Comparison of ENCODE assay signal across 9 cellular contexts in the genomic region with DNA sequence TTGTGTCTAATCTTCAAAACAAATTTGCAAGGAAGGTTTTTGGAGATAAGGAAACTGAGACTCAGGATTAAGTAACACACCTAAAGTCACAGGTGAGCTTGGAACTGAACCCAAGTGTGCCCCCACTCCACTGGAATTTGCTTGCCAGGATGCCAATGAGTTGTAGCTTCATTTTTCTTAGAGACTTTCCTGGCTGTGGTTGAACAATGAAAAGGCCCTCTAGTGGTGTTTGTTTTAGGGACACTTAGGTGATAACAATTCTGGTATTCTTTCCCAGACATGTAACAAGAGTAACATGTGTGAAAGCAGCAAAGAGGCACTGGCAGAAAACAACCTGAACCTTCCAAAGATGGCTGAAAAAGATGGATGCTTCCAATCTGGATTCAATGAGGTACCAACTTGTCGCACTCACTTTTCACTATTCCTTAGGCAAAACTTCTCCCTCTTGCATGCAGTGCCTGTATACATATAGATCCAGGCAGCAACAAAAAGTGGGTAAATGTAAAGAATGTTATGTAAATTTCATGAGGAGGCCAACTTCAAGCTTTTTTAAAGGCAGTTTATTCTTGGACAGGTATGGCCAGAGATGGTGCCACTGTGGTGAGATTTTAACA. TPM values are rescaled to one million over a fixed set of nuclear protein-coding genes. Genes with fewer than 3 reads are reported as not detected.
DNase-seq lines count a peak whose midpoint lies in the region; ATAC-seq and TF ChIP-seq lines count a peak whose summit lies in the region.
"Had no signal": no experiment of that assay in that cellular context is flagged by ENCODE, and none has a peak within 500 bp of the region (broad histone marks: within the 10 kb centered on the region; RNA-seq: fewer than 3 reads in every experiment).

No MANE protein-coding gene starts in this region.

- H3K27me3 Mint-ChIP-seq in activated T-cell treated with anti-CD3 and anti-CD28 coated beads, Interleukin-2, amount 50 U/mL, for 4 hours (ENCODE audit: low read depth): peaks cover 12% of the 10 kb centered on the region
- H3K27me3 Mint-ChIP-seq in neural progenitor cell (ENCODE audit: insufficient read depth, low read depth): peaks cover 2% of the 10 kb centered on the region

- no peaks in the 10 kb centered on the region for H3K79me2 ChIP-seq in neural progenitor cell (ENCODE audit: low read depth)

- no peak overlapping the region for H3K27ac ChIP-seq in neural progenitor cell
- H3K27ac ChIP-seq: epithelial cell of prostate had no signal

- peaks cover 17% of the 10 kb centered on the region for H3K27me3 ChIP-seq in neural progenitor cell

- H3K27ac Mint-ChIP-seq in neural progenitor cell: no peak overlapping the region

- no peak for DNase-seq in activated T-cell treated with anti-CD3 and anti-CD28 coated beads, Interleukin-2, amount 50 U/mL, for 4 hours
- DNase-seq in activated T-cell treated with anti-CD3 and anti-CD28 coated beads, Interleukin-2, amount 50 U/mL, for 1 hour: no peak
- DNase-seq in NCI-H1105 treated with DMSO at 0.1 percent for 48 hours (lab: John Stamatoyannopoulos, UW) (peak; percentile 28), cerebellar cortex (ENCODE audit: low spot score) (peak; percentile 18), neural progenitor cell (ENCODE audit: low spot score) (peak; percentile 51), GOT3 (lab: John Stamatoyannopoulos, UW) (no peak), activated gamma-delta T cell treated with Interleukin-2 at 50 U/mL for 16 hours (no peak)
- no peak for DNase-seq in activated effector memory CD4-positive, alpha-beta T cell treated with Interleukin-2 at 50 U/mL for 16 hours

- no peaks in the 10 kb centered on the region for H4K20me1 ChIP-seq in neural progenitor cell (ENCODE audit: low read depth)

- H3K9me3 ChIP-seq in neural progenitor cell (ENCODE audit: low read depth): no peaks in the 10 kb centered on the region

- no peaks in the 10 kb centered on the region for H3F3A ChIP-seq in neural progenitor cell (ENCODE audit: low read depth)

- no peaks in the 10 kb centered on the region for H3K9me3 Mint-ChIP-seq in activated T-cell treated with anti-CD3 and anti-CD28 coated beads, Interleukin-2, amount 50 U/mL, for 4 hours
- H3K9me3 Mint-ChIP-seq in neural progenitor cell: no peaks in the 10 kb centered on the region

- H3K4me1 Mint-ChIP-seq in activated T-cell treated with anti-CD3 and anti-CD28 coated beads, Interleukin-2, amount 50 U/mL, for 4 hours (ENCODE audit: low read depth): peaks cover 21% of the 10 kb centered on the region
- H3K4me1 Mint-ChIP-seq in neural progenitor cell: peaks cover 7% of the 10 kb centered on the region

- no peaks in the 10 kb centered on the region for H3K36me3 Mint-ChIP-seq in activated T-cell treated with anti-CD3 and anti-CD28 coated beads, Interleukin-2, amount 50 U/mL, for 4 hours (ENCODE audit: insufficient read depth)
- no peaks in the 10 kb centered on the region for H3K36me3 Mint-ChIP-seq in neural progenitor cell

- no peak overlapping the region for H3K4me2 ChIP-seq in neural progenitor cell

- ATAC-seq in activated T-cell treated with anti-CD3 and anti-CD28 coated beads, Interleukin-2, amount 50 U/mL, for 4 hours: no peak

- H2AFZ ChIP-seq in neural progenitor cell (replicated peaks): no peak overlapping the region

- H3K4me1 ChIP-seq in neural progenitor cell: no peaks in the 10 kb centered on the region

- no peaks in the 10 kb centered on the region for H3K36me3 ChIP-seq in neural progenitor cell

- H3K4me3 ChIP-seq in neural progenitor cell: no peak overlapping the region

- no peak overlapping the region for H3K9ac ChIP-seq in neural progenitor cell

- TF ChIP-seq CTCF in neural progenitor cell (IDR thresholded peaks at IDR 0.05): peak; percentile 58

- peak overlapping the region; percentile 48 for H3K4me3 Mint-ChIP-seq in activated T-cell treated with anti-CD3 and anti-CD28 coated beads, Interleukin-2, amount 50 U/mL, for 4 hours
- no peak overlapping the region for H3K4me3 Mint-ChIP-seq in neural progenitor cell

RNA-seq across cellular contexts. Expression of gene IL6, which starts 1.5 kb away (rescaled TPM):
- 10 to 100 TPM in 2 of 3 donors, 1 to 10 TPM in 1; 9.3 to 35.4 (median 10.0) TPM for total RNA-seq in activated T-cell treated with anti-CD3 and anti-CD28 coated beads, Interleukin-2, amount 50 U/mL, for 4 hours
- total RNA-seq in neural progenitor cell (ENCODE audit: low replicate concordance): not detected in 2 replicates

Comparison
In these comparisons a context has a peak if more than half of its experiments do, and no peak if none do; other contexts are left out.
1. DNase-seq: peak in NCI-H1105 treated with DMSO at 0.1 percent for 48 hours (single experiment), cerebellar cortex (single experiment) and neural progenitor cell (single experiment); none in activated T-cell treated with anti-CD3 and anti-CD28 coated beads, Interleukin-2, amount 50 U/mL, for 4 hours (single experiment), activated T-cell treated with anti-CD3 and anti-CD28 coated beads, Interleukin-2, amount 50 U/mL, for 1 hour (single experiment), GOT3 (single experiment), activated gamma-delta T cell treated with Interleukin-2 at 50 U/mL for 16 hours (single experiment) and activated effector memory CD4-positive, alpha-beta T cell treated with Interleukin-2 at 50 U/mL for 16 hours (single experiment).
2. RNA of gene IL6, which starts 1.5 kb away (total RNA-seq): 9.3 to 35.4 TPM in activated T-cell treated with anti-CD3 and anti-CD28 coated beads, Interleukin-2, amount 50 U/mL, for 4 hours; not detected in neural progenitor cell; every median in the first group is over 10 times any median in the second.